ENCODE assay signal across 13 cellular contexts in genomic region chr9:112179816-112180215, GRCh38. TPM values are rescaled to one million over a fixed set of nuclear protein-coding genes. Genes with fewer than 3 reads are reported as not detected.
A peak's percentile ranks its signal among the peaks of the same experiment; 100 is the strongest.
DNase-seq lines count a peak whose midpoint lies in the region; TF ChIP-seq lines count a peak whose summit lies in the region.
"Had no signal": no experiment of that assay in that cellular context is flagged by ENCODE, and none has a peak within 500 bp of the region (broad histone marks: within the 10 kb centered on the region; RNA-seq: fewer than 3 reads in every experiment).

No MANE protein-coding gene starts in this region.

- peak overlapping the region in 4 of 7 donors; percentile 21 to 65 (median 40) for H3K4me3 Mint-ChIP-seq in CD8-positive, alpha-beta memory T cell
- H3K4me3 Mint-ChIP-seq in activated T-helper 1 cell treated with anti-CD3 and anti-CD28 coated beads, Interleukin-12 subunit alpha, Interleukin-12 subunit beta, Interleukin-2, Interleukin-4 antibody, amounts not matched to agents 30 ng/mL and 10 ng/mL and 1 ng/mL, durations not matched to agents 14 hours and 24 hours and 36 hours, result no peak overlapping the region
- H3K4me3 Mint-ChIP-seq: activated T-cell treated with anti-CD3 and anti-CD28 coated beads, Interleukin-2, amount 50 U/mL, for 4 hours had no signal

- 67% methylated on average over 4 of the region's 4 CpGs for WGBS in hepatocyte (ENCODE audit: low lambda C conversion rate, missing lambda C conversion rate)

- intact Hi-C loops in PC-9 (cut with micrococcal nuclease; ENCODE audit: unreplicated experiment), result no loop called here
- intact Hi-C loops in activated T-helper 1 cell treated with anti-CD3 and anti-CD28 coated beads, Interleukin-12 subunit alpha, Interleukin-12 subunit beta, Interleukin-2, Interleukin-4 antibody, amounts not matched to agents 30 ng/mL and 10 ng/mL and 1 ng/mL, durations not matched to agents 14 hours and 24 hours and 36 hours (cut with micrococcal nuclease), result loop anchor here (1.0 to 10.0 kb wide), 8 partner anchors 21 to 545 kb away; partner anchors contain the start of genes DNAJC25, GNG10, KIAA1958 and PTBP3

- H3K27me3 ChIP-seq in CD8-positive, alpha-beta memory T cell (ENCODE audit: insufficient read depth, low read length, poor library complexity, severe bottlenecking), result no peaks in the 10 kb centered on the region
- H3K27me3 ChIP-seq in PC-9 (ENCODE audit: insufficient read depth, low read depth) (no peaks in the 10 kb centered on the region), hepatocyte (no peaks in the 10 kb centered on the region)

- H3K4me3 ChIP-seq in CD8-positive, alpha-beta memory T cell (ENCODE audit: low read length), result no peak overlapping the region
- H3K4me3 ChIP-seq in PC-9 (no peak overlapping the region), hepatocyte (no peak overlapping the region)

- H3K4me2 ChIP-seq in PC-9 (peak overlapping the region; percentile 57), hepatocyte (no peak overlapping the region)

- CTCF ChIA-PET in CD8-positive, alpha-beta memory T cell (lab: Charles Lee), result no interaction called here
- CTCF ChIA-PET in PC-9 (lab: Charles Lee), result no interaction called here

- no peaks in the 10 kb centered on the region for H3K9me3 ChIP-seq in CD8-positive, alpha-beta memory T cell (ENCODE audit: low read length)
- H3K9me3 ChIP-seq in PC-9 (ENCODE audit: insufficient read depth, low read depth) (no peaks in the 10 kb centered on the region), hepatocyte (ENCODE audit: low read depth) (no peaks in the 10 kb centered on the region)

- H3K9me3 Mint-ChIP-seq in CD8-positive, alpha-beta memory T cell, result peaks cover 0 to 2% (median 0%) of the 10 kb centered on the region in 5 donors
- peaks cover 12% of the 10 kb centered on the region for H3K9me3 Mint-ChIP-seq in activated T-helper 1 cell treated with anti-CD3 and anti-CD28 coated beads, Interleukin-12 subunit alpha, Interleukin-12 subunit beta, Interleukin-2, Interleukin-4 antibody, amounts not matched to agents 30 ng/mL and 10 ng/mL and 1 ng/mL, durations not matched to agents 14 hours and 24 hours and 36 hours

- peaks cover 48% of the 10 kb centered on the region for H3K4me1 ChIP-seq in CD8-positive, alpha-beta memory T cell (ENCODE audit: insufficient read depth, low read length)
- H3K4me1 ChIP-seq in PC-9 (replicated peaks; ENCODE audit: insufficient read depth) (peaks cover 35% of the 10 kb centered on the region), hepatocyte (ENCODE audit: insufficient read depth) (peaks cover 12% of the 10 kb centered on the region)
- H3K4me1 ChIP-seq: parathyroid adenoma had no signal

- TF ChIP-seq CTCF in PC-9 (conservative IDR thresholded peaks at IDR 0.05), result no peak
- TF ChIP-seq CTCF in hepatocyte (IDR thresholded peaks at IDR 0.05; ENCODE audit: poor library complexity), result no peak

- peaks cover 50% of the 10 kb centered on the region for H3F3A ChIP-seq in PC-9 (ENCODE audit: insufficient read depth, low read depth)

- H3K27me3 Mint-ChIP-seq in CD8-positive, alpha-beta memory T cell, result peaks cover 0 to 1% of the 10 kb centered on the region in 2 donors
- H3K27me3 Mint-ChIP-seq in activated T-helper 1 cell treated with anti-CD3 and anti-CD28 coated beads, Interleukin-12 subunit alpha, Interleukin-12 subunit beta, Interleukin-2, Interleukin-4 antibody, amounts not matched to agents 30 ng/mL and 10 ng/mL and 1 ng/mL, durations not matched to agents 14 hours and 24 hours and 36 hours (ENCODE audit: insufficient read depth), result no peaks in the 10 kb centered on the region

- no peaks in the 10 kb centered on the region for H3K36me3 Mint-ChIP-seq in CD8-positive, alpha-beta memory T cell
- H3K36me3 Mint-ChIP-seq in activated T-helper 1 cell treated with anti-CD3 and anti-CD28 coated beads, Interleukin-12 subunit alpha, Interleukin-12 subunit beta, Interleukin-2, Interleukin-4 antibody, amounts not matched to agents 30 ng/mL and 10 ng/mL and 1 ng/mL, durations not matched to agents 14 hours and 24 hours and 36 hours (ENCODE audit: low read depth), result peaks cover 8% of the 10 kb centered on the region

- H3K27ac Mint-ChIP-seq in CD8-positive, alpha-beta memory T cell, result peak overlapping the region in 4 of 8 donors; percentile 17 to 61 (median 29)
- no peak overlapping the region for H3K27ac Mint-ChIP-seq in activated T-helper 1 cell treated with anti-CD3 and anti-CD28 coated beads, Interleukin-12 subunit alpha, Interleukin-12 subunit beta, Interleukin-2, Interleukin-4 antibody, amounts not matched to agents 30 ng/mL and 10 ng/mL and 1 ng/mL, durations not matched to agents 14 hours and 24 hours and 36 hours

- no peak overlapping the region for H2AFZ ChIP-seq in PC-9
- H2AFZ ChIP-seq in hepatocyte, result no peak overlapping the region
- H2AFZ ChIP-seq: parathyroid adenoma had no signal

- POLR2A ChIA-PET in CD8-positive, alpha-beta memory T cell (lab: Charles Lee), result interaction anchor here (0.7 kb wide), 1 partner anchor 140 kb away, joined by 4 read pairs; no protein-coding TSS in a partner anchor
- POLR2A ChIA-PET in PC-9 (lab: Charles Lee; ENCODE audit: unreplicated experiment), result interaction anchor here (0.7 kb wide), 3 partner anchors 9 to 81 kb away, joined by 3 to 25 read pairs (median 4); no protein-coding TSS in a partner anchor

- H3K9me2 ChIP-seq in PC-9 (ENCODE audit: insufficient read depth) (no peaks in the 10 kb centered on the region), hepatocyte (replicated peaks; ENCODE audit: insufficient read depth) (no peaks in the 10 kb centered on the region)

- no peaks in the 10 kb centered on the region for H4K20me1 ChIP-seq in PC-9 (ENCODE audit: insufficient read depth)
- H4K20me1 ChIP-seq in hepatocyte (ENCODE audit: insufficient read depth, poor library complexity, severe bottlenecking), result no peaks in the 10 kb centered on the region

- H3K79me2 ChIP-seq in PC-9 (ENCODE audit: low read depth) (peaks cover 6% of the 10 kb centered on the region), hepatocyte (no peaks in the 10 kb centered on the region)
- H3K79me2 ChIP-seq: parathyroid adenoma had no signal

- peak; percentile 45 for DNase-seq in AG20443 (ENCODE audit: low spot score)
- DNase-seq in CD8-positive, alpha-beta memory T cell, result no peak
- DNase-seq in PC-9, result no peak
- DNase-seq in hepatocyte (ENCODE audit: low spot score), result no peak
- DNase-seq in activated T-helper 1 cell treated with anti-CD3 and anti-CD28 coated beads, Interleukin-12 subunit alpha, Interleukin-12 subunit beta, Interleukin-2, Interleukin-4 antibody, amounts not matched to agents 30 ng/mL and 10 ng/mL and 1 ng/mL, durations not matched to agents 14 hours and 24 hours and 36 hours (ENCODE audit: low spot score), result no peak
- DNase-seq in amniotic stem cell (lab: John Stamatoyannopoulos, UW), result no peak
- no peak for DNase-seq in GM19240 (ENCODE audit: insufficient read length, low spot score)
- DNase-seq: activated CD4-positive, alpha-beta T cell treated with anti-CD3 and anti-CD28 coated beads for 1 hour; left cardiac atrium; NCI-H1694; NCI-H526 had no signal

- BruUV-seq in PC-9 (replicated peaks; lab: Mats Ljungman, UMichigan), result no TSS peak

- H3K27ac ChIP-seq in CD8-positive, alpha-beta memory T cell (ENCODE audit: low read depth, low read length), result peak overlapping the region; percentile 61
- H3K27ac ChIP-seq in PC-9 (peak overlapping the region; percentile 55), hepatocyte (peak overlapping the region; percentile 73)
- H3K27ac ChIP-seq: parathyroid adenoma had no signal

- peaks cover 51 to 68% (median 63%) of the 10 kb centered on the region in 3 donors for H3K4me1 Mint-ChIP-seq in CD8-positive, alpha-beta memory T cell
- H3K4me1 Mint-ChIP-seq in activated T-helper 1 cell treated with anti-CD3 and anti-CD28 coated beads, Interleukin-12 subunit alpha, Interleukin-12 subunit beta, Interleukin-2, Interleukin-4 antibody, amounts not matched to agents 30 ng/mL and 10 ng/mL and 1 ng/mL, durations not matched to agents 14 hours and 24 hours and 36 hours (ENCODE audit: low read depth), result peaks cover 66% of the 10 kb centered on the region

- H3K36me3 ChIP-seq in CD8-positive, alpha-beta memory T cell (ENCODE audit: insufficient read depth, low read length), result no peaks in the 10 kb centered on the region
- H3K36me3 ChIP-seq in PC-9 (ENCODE audit: low read depth) (no peaks in the 10 kb centered on the region), hepatocyte (replicated peaks; ENCODE audit: insufficient read depth, low read depth) (no peaks in the 10 kb centered on the region)

RNA-seq across cellular contexts. Expression of gene SUSD1, which starts 4.7 kb away (rescaled TPM):
- total RNA-seq in CD8-positive, alpha-beta memory T cell, result 1 to 10 TPM; 5.0 to 5.3 TPM
- polyA plus RNA-seq in CD8-positive, alpha-beta memory T cell, result 18.1 TPM
- 16.5 and 23.2 TPM in 2 replicates for total RNA-seq in PC-9 (2021)
- total RNA-seq in hepatocyte, result 30.5 and 41.4 TPM in 2 replicates
- polyA plus RNA-seq in hepatocyte, result 18.5 and 25.0 TPM in 2 replicates
- total RNA-seq in activated T-helper 1 cell treated with anti-CD3 and anti-CD28 coated beads, Interleukin-12 subunit alpha, Interleukin-12 subunit beta, Interleukin-2, Interleukin-4 antibody, amounts not matched to agents 30 ng/mL and 10 ng/mL and 1 ng/mL, durations not matched to agents 14 hours and 24 hours and 36 hours, result 3.7 and 4.5 TPM in 2 replicates
